8 cellular contexts compared by ENCODE assay signal in the genomic region with DNA sequence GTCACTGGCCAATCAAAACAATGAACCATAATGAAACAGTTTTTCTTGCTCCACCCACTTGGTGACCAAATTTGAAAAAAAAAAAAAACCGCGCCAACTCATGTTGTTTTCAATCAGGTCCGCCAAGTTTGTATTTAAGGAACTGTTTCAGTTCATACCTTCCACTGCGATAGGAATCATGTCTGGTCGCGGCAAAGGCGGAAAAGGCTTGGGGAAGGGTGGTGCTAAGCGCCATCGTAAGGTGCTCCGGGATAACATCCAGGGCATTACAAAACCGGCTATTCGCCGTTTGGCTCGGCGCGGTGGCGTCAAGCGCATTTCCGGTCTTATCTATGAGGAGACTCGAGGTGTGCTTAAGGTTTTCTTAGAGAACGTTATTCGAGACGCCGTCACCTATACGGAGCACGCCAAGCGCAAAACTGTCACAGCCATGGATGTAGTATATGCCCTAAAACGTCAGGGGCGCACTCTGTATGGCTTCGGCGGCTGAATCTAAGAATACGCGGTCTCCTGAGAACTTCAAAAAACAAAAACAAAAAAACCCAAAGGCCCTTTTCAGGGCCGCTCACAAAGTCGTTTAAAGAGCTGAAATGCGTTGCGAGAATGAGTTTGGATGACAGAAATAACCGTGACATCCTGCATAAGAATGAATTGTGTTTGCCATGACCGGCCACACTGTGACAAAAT. TPM values are rescaled to one million over a fixed set of nuclear protein-coding genes. Genes with fewer than 3 reads are reported as not detected.
DNase-seq lines count a peak whose midpoint lies in the region; ATAC-seq and TF ChIP-seq lines count a peak whose summit lies in the region.

No MANE protein-coding gene starts in this region.

- ATAC-seq in GM19035 (IDR thresholded peaks at IDR 0.05; ENCODE audit: unreplicated experiment) (peak; percentile 87), HG03342 (IDR thresholded peaks at IDR 0.05; ENCODE audit: unreplicated experiment) (peak; percentile 85)

- peak overlapping the region; percentile 57 to 86 for H3K9ac ChIP-seq in colonic mucosa (ENCODE audit: low read depth in 2 of 2, low read length in 2 of 2)

- DNase-seq in AG10803 (ENCODE audit: low read depth) (peak; percentile 94), NCI-H526 (lab: John Stamatoyannopoulos, UW) (peak; percentile 95 to 96), colonic mucosa (peak; percentile 91), left kidney (ENCODE audit: low read depth, low spot score) (peak; percentile 97)
- peak; percentile 97 for DNase-seq in activated CD4-positive, alpha-beta T cell treated with anti-CD3 and anti-CD28 coated beads, Interleukin-2, amount 10 ng/mL, durations not matched to agents 24 days and 14 days
- peak; percentile 82 to 88 for DNase-seq in stimulated activated CD4-positive, alpha-beta T cell treated with anti-CD3 and anti-CD28 coated beads, Interleukin-2, amount 100 ng/mL, for 24 hours

- TF ChIP-seq CTCF in AG10803 (conservative IDR thresholded peaks at IDR 0.05; ENCODE audit: low read length), result peak; percentile 55
- TF ChIP-seq CTCF in colonic mucosa (IDR thresholded peaks at IDR 0.05), result no peak

- intact Hi-C loops in activated CD4-positive, alpha-beta T cell treated with anti-CD3 and anti-CD28 coated beads, Interleukin-2, amount 10 ng/mL, durations not matched to agents 24 days and 14 days (cut with micrococcal nuclease), result loop anchor here (1.0 to 2.0 kb wide), 5 partner anchors 17 to 72 kb away; a partner anchor contains a TSS
- intact Hi-C loops in colonic mucosa (cut with DNase I), result loop anchor here (1.0 kb wide), 1 partner anchor 17 kb away; no protein-coding TSS in a partner anchor

- H3K4me3 ChIP-seq in AG10803 (ENCODE audit: low read length) (peak overlapping the region; percentile 70), colonic mucosa (peak overlapping the region; percentile 31)

- H3K36me3 ChIP-seq in colonic mucosa, result no peaks in the 10 kb centered on the region

- H3K27ac ChIP-seq in colonic mucosa, result peak overlapping the region; percentile 93

- H3K27me3 Mint-ChIP-seq in activated CD4-positive, alpha-beta T cell treated with anti-CD3 and anti-CD28 coated beads, Interleukin-2, amount 10 ng/mL, durations not matched to agents 24 days and 14 days, result peaks cover 5% of the 10 kb centered on the region

- no peaks in the 10 kb centered on the region for H3K9me3 ChIP-seq in colonic mucosa

- H3K9me3 Mint-ChIP-seq in activated CD4-positive, alpha-beta T cell treated with anti-CD3 and anti-CD28 coated beads, Interleukin-2, amount 10 ng/mL, durations not matched to agents 24 days and 14 days, result no peaks in the 10 kb centered on the region

- peak overlapping the region; percentile 94 for H3K27ac Mint-ChIP-seq in activated CD4-positive, alpha-beta T cell treated with anti-CD3 and anti-CD28 coated beads, Interleukin-2, amount 10 ng/mL, durations not matched to agents 24 days and 14 days

- H3K4me3 Mint-ChIP-seq in activated CD4-positive, alpha-beta T cell treated with anti-CD3 and anti-CD28 coated beads, Interleukin-2, amount 10 ng/mL, durations not matched to agents 24 days and 14 days, result peak overlapping the region; percentile 85

- H3K4me1 Mint-ChIP-seq in activated CD4-positive, alpha-beta T cell treated with anti-CD3 and anti-CD28 coated beads, Interleukin-2, amount 10 ng/mL, durations not matched to agents 24 days and 14 days, result peaks cover 19% of the 10 kb centered on the region

- H3K27me3 ChIP-seq in colonic mucosa, result no peaks in the 10 kb centered on the region

- H3K4me1 ChIP-seq in colonic mucosa, result no peaks in the 10 kb centered on the region

- peaks cover 2% of the 10 kb centered on the region for H3K36me3 Mint-ChIP-seq in activated CD4-positive, alpha-beta T cell treated with anti-CD3 and anti-CD28 coated beads, Interleukin-2, amount 10 ng/mL, durations not matched to agents 24 days and 14 days (ENCODE audit: low read depth)

RNA-seq across cellular contexts. Expression of a gene that starts 16.7 kb away (rescaled TPM):
- total RNA-seq in activated CD4-positive, alpha-beta T cell treated with anti-CD3 and anti-CD28 coated beads, Interleukin-2, amount 10 ng/mL, durations not matched to agents 24 days and 14 days, result 0.12 and 0.50 TPM in 2 replicates
- total RNA-seq in colonic mucosa, result 10 to 100 TPM; 11.1 to 11.8 TPM

Comparison
In these comparisons a context has a peak if more than half of its experiments do, and no peak if none do; other contexts are left out.
1. Peak in every context shown above with its lines: DNase-seq, ATAC-seq, H3K4me3 ChIP-seq and H3K27ac ChIP-seq.